17 cellular contexts compared by ENCODE assay signal in the genomic region with DNA sequence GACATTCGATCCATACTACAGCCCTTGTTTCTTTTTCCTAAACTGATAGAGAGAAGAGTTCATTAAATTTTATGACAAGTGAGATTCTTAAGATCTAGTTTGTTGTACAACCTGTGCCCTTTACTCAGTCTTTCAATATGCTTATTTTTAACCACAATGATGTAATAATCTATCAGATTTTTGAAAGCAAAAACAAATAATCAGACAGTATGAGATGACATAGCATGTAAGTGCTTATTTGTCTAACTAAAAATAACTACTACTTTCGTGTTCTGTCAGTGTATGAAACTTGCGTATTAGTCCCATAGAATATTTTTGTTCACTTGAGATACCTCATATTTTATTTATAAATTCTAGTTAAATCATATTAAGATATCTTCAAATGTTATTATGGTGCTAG. TPM values are rescaled to one million over a fixed set of nuclear protein-coding genes. Genes with fewer than 3 reads are reported as not detected.
A peak's percentile ranks its signal among the peaks of the same experiment; 100 is the strongest.
DNase-seq lines count a peak whose midpoint lies in the region; ATAC-seq and FAIRE-seq lines count a peak whose summit lies in the region.
"Had no signal": no experiment of that assay in that cellular context is flagged by ENCODE, and none has a peak within 500 bp of the region (broad histone marks: within the 10 kb centered on the region; RNA-seq: fewer than 3 reads in every experiment).

No MANE protein-coding gene starts in this region.

- peak overlapping the region; percentile 92 for H3K27ac ChIP-seq in SK-N-MC
- H3K27ac ChIP-seq: BLaER1 had no signal

- FAIRE-seq in G401.6 (lab: Jason Lieb, UNC): peak; percentile 15
- FAIRE-seq: GM19239 had no signal

- ATAC-seq in GM18868 (IDR thresholded peaks at IDR 0.05; ENCODE audit: unreplicated experiment): peak; percentile 57
- no peak for ATAC-seq in memory B cell (ENCODE audit: low read depth)
- no peak for ATAC-seq in Right ventricle myocardium inferior

- no peaks in the 10 kb centered on the region for H3K9me3 ChIP-seq in SK-N-MC (ENCODE audit: low read depth, low read length)
- H3K9me3 ChIP-seq: BLaER1, Caco-2 had no signal

- peak overlapping the region; percentile 53 for H3K4me3 ChIP-seq in SK-N-MC
- H3K4me3 ChIP-seq: BLaER1 had no signal

- H3K36me3 ChIP-seq in SK-N-MC (ENCODE audit: insufficient read depth, low read length): no peaks in the 10 kb centered on the region
- H3K36me3 ChIP-seq: BLaER1 had no signal

- peaks cover 6% of the 10 kb centered on the region for H3K4me1 Mint-ChIP-seq in memory B cell
- H3K4me1 Mint-ChIP-seq: CD8-positive, alpha-beta memory T cell had no signal

- peak overlapping the region; percentile 46 for H3K9ac ChIP-seq in SK-N-MC (ENCODE audit: insufficient read length)
- H3K9ac ChIP-seq: BLaER1 had no signal

- H3K36me3 Mint-ChIP-seq in memory B cell: peaks cover 7% of the 10 kb centered on the region
- H3K36me3 Mint-ChIP-seq: CD8-positive, alpha-beta memory T cell had no signal

- no peaks in the 10 kb centered on the region for H3K27me3 Mint-ChIP-seq in memory B cell
- H3K27me3 Mint-ChIP-seq: IgD-negative memory B cell had no signal

- DNase-seq in SK-N-MC (ENCODE audit: low read depth, low spot score): no peak
- no peak for DNase-seq in memory B cell (ENCODE audit: low spot score in 2 of 2)
- DNase-seq in hippocampal formation (lab: John Stamatoyannopoulos, UW): no peak
- DNase-seq in HCEC 1CT: no peak
- DNase-seq in Right ventricle myocardium inferior (ENCODE audit: missing footprints): no peak
- DNase-seq: 8988T; AML-193; Caco-2; CD8-positive, alpha-beta memory T cell; DND-41; GF-D8; KG1 had no signal

- no peaks in the 10 kb centered on the region for H3K9me3 Mint-ChIP-seq in memory B cell
- H3K9me3 Mint-ChIP-seq: CD8-positive, alpha-beta memory T cell; IgD-negative memory B cell had no signal

- H3K4me3 Mint-ChIP-seq in memory B cell: no peak overlapping the region
- H3K4me3 Mint-ChIP-seq: CD8-positive, alpha-beta memory T cell; IgD-negative memory B cell had no signal

- intact Hi-C loops in Right ventricle myocardium inferior (cut with DNase I): no loop called here

- H3K27ac Mint-ChIP-seq in memory B cell: peak overlapping the region; percentile 50
- H3K27ac Mint-ChIP-seq: CD8-positive, alpha-beta memory T cell; IgD-negative memory B cell had no signal

RNA-seq across cellular contexts. Expression of gene RAB39A, which starts 33.2 kb away (rescaled TPM):
- 1.1 TPM for total RNA-seq in Right ventricle myocardium inferior

RNA-seq across cellular contexts. Expression of gene CUL5, which starts 47.2 kb away (rescaled TPM):
- total RNA-seq in Right ventricle myocardium inferior: 34.2 TPM
